In genomic region chr5:126027149-126027548, GRCh38 we compare ENCODE assay signal across 26 cellular contexts.
DNase-seq lines count a peak whose midpoint lies in the region; ATAC-seq and TF ChIP-seq lines count a peak whose summit lies in the region.
"Had no signal": no experiment of that assay in that cellular context is flagged by ENCODE, and none has a peak within 500 bp of the region (broad histone marks: within the 10 kb centered on the region; RNA-seq: fewer than 3 reads in every experiment).

No MANE protein-coding gene starts in this region.

- H3K9me3 ChIP-seq in neural progenitor cell (ENCODE audit: low read depth): no peaks in the 10 kb centered on the region
- H3K9me3 ChIP-seq in upper lobe of right lung: peaks cover 18% of the 10 kb centered on the region

- H3K79me2 ChIP-seq in neural progenitor cell (ENCODE audit: low read depth): no peaks in the 10 kb centered on the region

- ATAC-seq in stimulated activated naive CD8-positive, alpha-beta T cell treated with anti-CD3 and anti-CD28 coated beads, Interleukin-15, amount 100 ng/mL, for 72 hours: peak; percentile 9
- ATAC-seq in stimulated activated naive CD8-positive, alpha-beta T cell treated with anti-CD3 and anti-CD28 coated beads, Interleukin-15, Interleukin-2, amounts not matched to agents 100 U/mL and 50 U/mL, for 24 hours: no peak
- ATAC-seq in stimulated activated effector memory CD8-positive, alpha-beta T cell treated with anti-CD3 and anti-CD28 coated beads, Interleukin-12 subunit alpha, Interleukin-12 subunit beta, amount 100 ng/mL, for 72 hours: peak; percentile 8
- ATAC-seq in upper lobe of right lung: peak; percentile 41
- no peak for ATAC-seq in HG03280 (IDR thresholded peaks at IDR 0.05; ENCODE audit: unreplicated experiment)
- ATAC-seq: GM12878 had no signal

- H3K27ac ChIP-seq in neural progenitor cell (no peak overlapping the region), upper lobe of right lung (no peak overlapping the region), coronary artery (no peak overlapping the region)
- H3K27ac ChIP-seq: BLaER1 had no signal

- DNase-seq in stimulated activated naive CD8-positive, alpha-beta T cell treated with anti-CD3 and anti-CD28 coated beads, Interleukin-15, amount 100 ng/mL, for 72 hours: no peak
- no peak for DNase-seq in stimulated activated naive CD8-positive, alpha-beta T cell treated with anti-CD3 and anti-CD28 coated beads, Interleukin-15, Interleukin-2, amounts not matched to agents 100 U/mL and 50 U/mL, for 24 hours
- DNase-seq in neural progenitor cell (ENCODE audit: low spot score) (no peak), upper lobe of right lung (no peak), coronary artery (ENCODE audit: low spot score) (no peak), progenitor cell of endocrine pancreas (ENCODE audit: low spot score, unreplicated experiment) (no peak)
- no peak for DNase-seq in stimulated activated effector memory CD8-positive, alpha-beta T cell treated with anti-CD3 and anti-CD28 coated beads, Interleukin-12 subunit alpha, Interleukin-12 subunit beta, amount 100 ng/mL, for 72 hours (ENCODE audit: low spot score in 2 of 2)
- DNase-seq: 8988T; ACHN; BE2C; C1 segment of cervical spinal cord; CD4-positive, alpha-beta memory T cell; CD4-positive, CD25-positive, alpha-beta regulatory T cell; CD8-positive, alpha-beta memory T cell; COR-L47; DMS 273 treated with DMSO at 0.1 percent for 48 hours; DMS153; DMS53; DMS79; DND-41; EL; GDM1 had no signal

- no peak overlapping the region for H2AFZ ChIP-seq in neural progenitor cell (replicated peaks)

- no peaks in the 10 kb centered on the region for H3K4me1 Mint-ChIP-seq in stimulated activated naive CD8-positive, alpha-beta T cell treated with anti-CD3 and anti-CD28 coated beads, Interleukin-15, amount 100 ng/mL, for 72 hours
- H3K4me1 Mint-ChIP-seq in neural progenitor cell (peaks cover 2% of the 10 kb centered on the region), progenitor cell of endocrine pancreas (ENCODE audit: low read depth) (peaks cover 9% of the 10 kb centered on the region)
- no peaks in the 10 kb centered on the region for H3K4me1 Mint-ChIP-seq in stimulated activated effector memory CD8-positive, alpha-beta T cell treated with anti-CD3 and anti-CD28 coated beads, Interleukin-12 subunit alpha, Interleukin-12 subunit beta, amount 100 ng/mL, for 72 hours
- H3K4me1 Mint-ChIP-seq: CD14-positive monocyte; CD4-positive, alpha-beta memory T cell; CD4-positive, CD25-positive, alpha-beta regulatory T cell; CD8-positive, alpha-beta memory T cell had no signal

- H3K9ac ChIP-seq in neural progenitor cell: no peak overlapping the region
- H3K9ac ChIP-seq: BLaER1 had no signal

- intact Hi-C loops in upper lobe of right lung (cut with DNase I): no loop called here

- H3K36me3 Mint-ChIP-seq in neural progenitor cell (peaks cover 4% of the 10 kb centered on the region), progenitor cell of endocrine pancreas (ENCODE audit: insufficient read depth) (peaks cover 11% of the 10 kb centered on the region)
- H3K36me3 Mint-ChIP-seq in stimulated activated effector memory CD8-positive, alpha-beta T cell treated with anti-CD3 and anti-CD28 coated beads, Interleukin-12 subunit alpha, Interleukin-12 subunit beta, amount 100 ng/mL, for 72 hours: no peaks in the 10 kb centered on the region
- H3K36me3 Mint-ChIP-seq: CD14-positive monocyte; CD4-positive, alpha-beta memory T cell; CD4-positive, CD25-positive, alpha-beta regulatory T cell; CD8-positive, alpha-beta memory T cell had no signal

- H3K4me1 ChIP-seq in neural progenitor cell (no peaks in the 10 kb centered on the region), upper lobe of right lung (no peaks in the 10 kb centered on the region)
- H3K4me1 ChIP-seq: BLaER1 had no signal

- H3K36me3 ChIP-seq in neural progenitor cell: no peaks in the 10 kb centered on the region
- no peaks in the 10 kb centered on the region for H3K36me3 ChIP-seq in upper lobe of right lung
- H3K36me3 ChIP-seq: BE2C, BLaER1 had no signal

- no peak overlapping the region for H3K4me3 ChIP-seq in neural progenitor cell
- H3K4me3 ChIP-seq in upper lobe of right lung: no peak overlapping the region
- no peak overlapping the region for H3K4me3 ChIP-seq in coronary artery
- H3K4me3 ChIP-seq: BLaER1, GM12878 had no signal

- H3K9me3 Mint-ChIP-seq in stimulated activated naive CD8-positive, alpha-beta T cell treated with anti-CD3 and anti-CD28 coated beads, Interleukin-15, amount 100 ng/mL, for 72 hours: peaks cover 25 to 44% of the 10 kb centered on the region in 2 donors
- H3K9me3 Mint-ChIP-seq in neural progenitor cell: peaks cover 33% of the 10 kb centered on the region
- peaks cover 24% of the 10 kb centered on the region for H3K9me3 Mint-ChIP-seq in stimulated activated effector memory CD8-positive, alpha-beta T cell treated with anti-CD3 and anti-CD28 coated beads, Interleukin-12 subunit alpha, Interleukin-12 subunit beta, amount 100 ng/mL, for 72 hours
- H3K9me3 Mint-ChIP-seq in progenitor cell of endocrine pancreas (ENCODE audit: low read depth): peaks cover 36% of the 10 kb centered on the region

- no peak overlapping the region for H3K4me2 ChIP-seq in neural progenitor cell
- H3K4me2 ChIP-seq: BLaER1 had no signal

- H3K4me3 Mint-ChIP-seq in stimulated activated naive CD8-positive, alpha-beta T cell treated with anti-CD3 and anti-CD28 coated beads, Interleukin-15, amount 100 ng/mL, for 72 hours: no peak overlapping the region
- H3K4me3 Mint-ChIP-seq in neural progenitor cell (peak overlapping the region; percentile 52), progenitor cell of endocrine pancreas (ENCODE audit: low read depth) (no peak overlapping the region)
- H3K4me3 Mint-ChIP-seq in stimulated activated effector memory CD8-positive, alpha-beta T cell treated with anti-CD3 and anti-CD28 coated beads, Interleukin-12 subunit alpha, Interleukin-12 subunit beta, amount 100 ng/mL, for 72 hours: no peak overlapping the region
- H3K4me3 Mint-ChIP-seq: CD14-positive monocyte; CD4-positive, alpha-beta memory T cell; CD4-positive, CD25-positive, alpha-beta regulatory T cell; CD8-positive, alpha-beta memory T cell had no signal

- no peaks in the 10 kb centered on the region for H3F3A ChIP-seq in neural progenitor cell (ENCODE audit: low read depth)

- H3K27me3 ChIP-seq in neural progenitor cell (no peaks in the 10 kb centered on the region), upper lobe of right lung (no peaks in the 10 kb centered on the region)
- H3K27me3 ChIP-seq: BE2C, BLaER1 had no signal

- H3K27ac Mint-ChIP-seq in stimulated activated naive CD8-positive, alpha-beta T cell treated with anti-CD3 and anti-CD28 coated beads, Interleukin-15, amount 100 ng/mL, for 72 hours: no peak overlapping the region
- H3K27ac Mint-ChIP-seq in neural progenitor cell (no peak overlapping the region), progenitor cell of endocrine pancreas (no peak overlapping the region)
- H3K27ac Mint-ChIP-seq in stimulated activated effector memory CD8-positive, alpha-beta T cell treated with anti-CD3 and anti-CD28 coated beads, Interleukin-12 subunit alpha, Interleukin-12 subunit beta, amount 100 ng/mL, for 72 hours: no peak overlapping the region
- H3K27ac Mint-ChIP-seq: CD14-positive monocyte; CD4-positive, alpha-beta memory T cell; CD4-positive, CD25-positive, alpha-beta regulatory T cell; CD8-positive, alpha-beta memory T cell had no signal

- TF ChIP-seq CTCF in neural progenitor cell (IDR thresholded peaks at IDR 0.05): no peak
- TF ChIP-seq CTCF in upper lobe of right lung (IDR thresholded peaks at IDR 0.05): no peak
- no peak for TF ChIP-seq CTCF in coronary artery (IDR thresholded peaks at IDR 0.05)
- no peak for TF ChIP-seq CTCF in progenitor cell of endocrine pancreas (IDR thresholded peaks at IDR 0.05; ENCODE audit: unreplicated experiment)

- no peaks in the 10 kb centered on the region for H3K27me3 Mint-ChIP-seq in stimulated activated naive CD8-positive, alpha-beta T cell treated with anti-CD3 and anti-CD28 coated beads, Interleukin-15, amount 100 ng/mL, for 72 hours
- H3K27me3 Mint-ChIP-seq in neural progenitor cell (ENCODE audit: insufficient read depth, low read depth) (peaks cover 4% of the 10 kb centered on the region), progenitor cell of endocrine pancreas (no peaks in the 10 kb centered on the region)
- H3K27me3 Mint-ChIP-seq: CD4-positive, alpha-beta memory T cell; CD4-positive, CD25-positive, alpha-beta regulatory T cell; CD8-positive, alpha-beta memory T cell had no signal

- no peaks in the 10 kb centered on the region for H4K20me1 ChIP-seq in neural progenitor cell (ENCODE audit: low read depth)
- H4K20me1 ChIP-seq: BLaER1 had no signal

Comparison
In these comparisons a context has a peak if more than half of its experiments do, and no peak if none do; other contexts are left out.
1. ATAC-seq: peak in stimulated activated naive CD8-positive, alpha-beta T cell treated with anti-CD3 and anti-CD28 coated beads, Interleukin-15, amount 100 ng/mL, for 72 hours (single experiment), stimulated activated effector memory CD8-positive, alpha-beta T cell treated with anti-CD3 and anti-CD28 coated beads, Interleukin-12 subunit alpha, Interleukin-12 subunit beta, amount 100 ng/mL, for 72 hours (single experiment) and upper lobe of right lung (single experiment); none in stimulated activated naive CD8-positive, alpha-beta T cell treated with anti-CD3 and anti-CD28 coated beads, Interleukin-15, Interleukin-2, amounts not matched to agents 100 U/mL and 50 U/mL, for 24 hours (single experiment) and HG03280 (single experiment).